In genomic region chr14:31241450-31242114, GRCh38 we compare ENCODE assay signal across 13 cellular contexts. TPM values are rescaled to one million over a fixed set of nuclear protein-coding genes. Genes with fewer than 3 reads are reported as not detected.
DNase-seq lines count a peak whose midpoint lies in the region; TF ChIP-seq lines count a peak whose summit lies in the region.
"Had no signal": no experiment of that assay in that cellular context is flagged by ENCODE, and none has a peak within 500 bp of the region (broad histone marks: within the 10 kb centered on the region; RNA-seq: fewer than 3 reads in every experiment).

No MANE protein-coding gene starts in this region.

- H3K27ac Mint-ChIP-seq in H9 = no peak overlapping the region
- H3K27ac Mint-ChIP-seq: brain, HFFc6 had no signal

- H3K9me3 ChIP-seq in breast epithelium (no peaks in the 10 kb centered on the region), transverse colon (no peaks in the 10 kb centered on the region), H9 (ENCODE audit: control insufficient read depth, low read depth, low read length) (no peaks in the 10 kb centered on the region)

- H3K4me2 ChIP-seq in H9 (ENCODE audit: insufficient read depth, insufficient read length, low read length) = no peak overlapping the region

- H2BK5ac ChIP-seq in H9 (ENCODE audit: insufficient read length, low read length) = no peak overlapping the region

- H3K9me3 Mint-ChIP-seq in H9 = no peaks in the 10 kb centered on the region; a peak in 1 of 5 replicates
- H3K9me3 Mint-ChIP-seq: brain, HFFc6 had no signal

- H2AK5ac ChIP-seq in H9 (ENCODE audit: insufficient read length, low read length) = no peak overlapping the region

- TF ChIP-seq CTCF in breast epithelium (IDR thresholded peaks at IDR 0.05) (no peak), transverse colon (IDR thresholded peaks at IDR 0.05) (no peak), H9 (conservative IDR thresholded peaks at IDR 0.05) (no peak)

- in situ Hi-C loops in transverse colon (cut with MboI; ENCODE audit: low pct_ligation_motif_present in 1 of 4, low pct_unique_long_range_greater_than_20kb in 1 of 4, low sequenced_read_pairs in 3 of 4) = no loop called here

- H3K9ac ChIP-seq in H9 (ENCODE audit: extremely low read depth, insufficient read length, low read length) = no peak overlapping the region

- no peak overlapping the region for H3K4ac ChIP-seq in H9 (ENCODE audit: low read depth, low read length)

- H3K27me3 Mint-ChIP-seq in H9 (ENCODE audit: low read depth) = no peaks in the 10 kb centered on the region
- H3K27me3 Mint-ChIP-seq: brain had no signal

- H3K36me3 Mint-ChIP-seq in H9 (ENCODE audit: insufficient read depth in 1 of 3, low read depth in 3 of 3) = no peaks in the 10 kb centered on the region
- H3K36me3 Mint-ChIP-seq: brain had no signal

- H2BK15ac ChIP-seq in H9 (ENCODE audit: low read depth, low read length) = no peak overlapping the region

- H2AFZ ChIP-seq in H9 (ENCODE audit: low read length) = no peak overlapping the region

- 43% methylated on average over 2 of the region's 2 CpGs; no CpG with 5 or more reads in 1 of the 2 donors for WGBS in transverse colon (ENCODE audit: low coverage in 1 of 2), 2 donors
- no CpG with 5 or more reads among the region's 2 CpGs for WGBS in H9 (ENCODE audit: extremely low coverage, insufficient read length, low lambda C conversion rate)

- no peaks in the 10 kb centered on the region for H3K36me3 ChIP-seq in breast epithelium
- H3K36me3 ChIP-seq in transverse colon = no peaks in the 10 kb centered on the region

- H3K27me3 ChIP-seq in breast epithelium (no peaks in the 10 kb centered on the region), transverse colon (no peaks in the 10 kb centered on the region), H9 (ENCODE audit: insufficient read depth, low read length) (no peaks in the 10 kb centered on the region)

- no peaks in the 10 kb centered on the region for H3K4me1 ChIP-seq in breast epithelium
- H3K4me1 ChIP-seq in transverse colon = peaks cover 8 to 31% (median 12%) of the 10 kb centered on the region in 4 donors
- H3K4me1 ChIP-seq in H9 (ENCODE audit: insufficient read depth, low read length) = no peaks in the 10 kb centered on the region; the same call in 1 of the 2 replicates

- peak; percentile 81 for DNase-seq in OCI-M1 (lab: John Stamatoyannopoulos, UW)
- no peak for DNase-seq in breast epithelium (ENCODE audit: low spot score in 2 of 2)
- peak; percentile 16 for DNase-seq in hepatic stellate cell (ENCODE audit: low spot score)
- no peak for DNase-seq in transverse colon
- no peak for DNase-seq in activated gamma-delta T cell treated with Interleukin-2 at 50 U/mL for 16 hours
- DNase-seq in H9 = no peak
- DNase-seq in activated CD8-positive, alpha-beta memory T cell treated with anti-CD3 and anti-CD28 coated beads, Interleukin-2, amount 50 U/mL, for 48 hours = no peak
- DNase-seq: COR-L47, KG1, NCI-H2107, T-helper 9 cell had no signal

- no peak overlapping the region for H2BK20ac ChIP-seq in H9 (ENCODE audit: low read depth, low read length, poor library complexity, severe bottlenecking)

- H3K79me1 ChIP-seq in H9 (ENCODE audit: insufficient read depth, low read depth, low read length, poor library complexity, severe bottlenecking) = no peaks in the 10 kb centered on the region

- no peak overlapping the region for H2BK12ac ChIP-seq in H9 (ENCODE audit: insufficient read length, low read depth, low read length)

- peaks cover 17 to 24% of the 10 kb centered on the region in 2 experiments for H3K4me1 Mint-ChIP-seq in H9

- no peaks in the 10 kb centered on the region for H4K20me1 ChIP-seq in H9 (ENCODE audit: control insufficient read depth, insufficient read depth, insufficient read length)

- no peak overlapping the region for H4K8ac ChIP-seq in H9 (replicated peaks; ENCODE audit: insufficient read length, low read depth, low read length)

- peak overlapping the region in 2 of 3 donors; percentile 13 to 53 for H3K4me3 ChIP-seq in breast epithelium
- no peak overlapping the region for H3K4me3 ChIP-seq in transverse colon

- H4K91ac ChIP-seq in H9 (ENCODE audit: insufficient read length, low read depth, low read length) = no peak overlapping the region

- intact Hi-C loops in breast epithelium (cut with DNase I; ENCODE audit: low total_unique reads) (no loop called here), transverse colon (cut with DNase I; ENCODE audit: low total_unique reads) (no loop called here)

- TF ChIP-seq POLR2A in breast epithelium (IDR thresholded peaks at IDR 0.05) (no peak), transverse colon (IDR thresholded peaks at IDR 0.05) (no peak)

- no peaks in the 10 kb centered on the region for H3K23me2 ChIP-seq in H9 (ENCODE audit: insufficient read length, low read depth, low read length, poor library complexity, severe bottlenecking)

- no peak overlapping the region for H3K4me3 Mint-ChIP-seq in H9
- H3K4me3 Mint-ChIP-seq: brain, HFFc6 had no signal

- H3T11ph ChIP-seq in H9 (ENCODE audit: low read length) = no peak overlapping the region

- no peak overlapping the region for H3K18ac ChIP-seq in H9 (ENCODE audit: insufficient read length, low read depth, low read length)

- no peak overlapping the region for H4K5ac ChIP-seq in H9 (ENCODE audit: insufficient read length, low read depth, low read length)

- TF ChIP-seq EP300 in transverse colon (IDR thresholded peaks at IDR 0.05; ENCODE audit: low read depth) = no peak

- H3K27ac ChIP-seq in breast epithelium (peak overlapping the region in 1 of 2 donors; percentile 3), transverse colon (peak overlapping the region; percentile 20 to 47 (median 37)), H9 (ENCODE audit: insufficient read length, low read depth, low read length) (no peak overlapping the region)

- no peak overlapping the region for H3K23ac ChIP-seq in H9 (ENCODE audit: insufficient read length, low read depth, low read length)

- no peak overlapping the region for H3K56ac ChIP-seq in H9 (ENCODE audit: insufficient read length, low read depth, low read length)

- H3K14ac ChIP-seq in H9 (ENCODE audit: insufficient read depth, low read length) = no peak overlapping the region

- H3K79me2 ChIP-seq in H9 (ENCODE audit: insufficient read depth, low read length) = no peaks in the 10 kb centered on the region

- H2BK120ac ChIP-seq in H9 (ENCODE audit: low read depth, low read length, poor library complexity, severe bottlenecking) = no peak overlapping the region

RNA-seq across cellular contexts. Expression of gene HECTD1, which starts 34.0 kb away (rescaled TPM):
- total RNA-seq in breast epithelium = 100 to 1,000 TPM; 242 to 276 (median 252) TPM
- 100 to 1,000 TPM; 111 to 237 (median 154) TPM for total RNA-seq in transverse colon
- 121 and 135 TPM in 2 replicates for total RNA-seq in H9 (2021)

Comparison
In these comparisons a context has a peak if more than half of its experiments do, and no peak if none do; other contexts are left out.
1. DNase-seq: peak in OCI-M1 (single experiment) and hepatic stellate cell (single experiment); none in breast epithelium (0 of 2), transverse colon (single experiment), activated gamma-delta T cell treated with Interleukin-2 at 50 U/mL for 16 hours (single experiment), H9 (single experiment) and activated CD8-positive, alpha-beta memory T cell treated with anti-CD3 and anti-CD28 coated beads, Interleukin-2, amount 50 U/mL, for 48 hours (single experiment).
2. H3K4me3 ChIP-seq: peak in breast epithelium (2 of 3); none in transverse colon (0 of 4).